ENCODE assay signal across 8 cellular contexts in the genomic region with DNA sequence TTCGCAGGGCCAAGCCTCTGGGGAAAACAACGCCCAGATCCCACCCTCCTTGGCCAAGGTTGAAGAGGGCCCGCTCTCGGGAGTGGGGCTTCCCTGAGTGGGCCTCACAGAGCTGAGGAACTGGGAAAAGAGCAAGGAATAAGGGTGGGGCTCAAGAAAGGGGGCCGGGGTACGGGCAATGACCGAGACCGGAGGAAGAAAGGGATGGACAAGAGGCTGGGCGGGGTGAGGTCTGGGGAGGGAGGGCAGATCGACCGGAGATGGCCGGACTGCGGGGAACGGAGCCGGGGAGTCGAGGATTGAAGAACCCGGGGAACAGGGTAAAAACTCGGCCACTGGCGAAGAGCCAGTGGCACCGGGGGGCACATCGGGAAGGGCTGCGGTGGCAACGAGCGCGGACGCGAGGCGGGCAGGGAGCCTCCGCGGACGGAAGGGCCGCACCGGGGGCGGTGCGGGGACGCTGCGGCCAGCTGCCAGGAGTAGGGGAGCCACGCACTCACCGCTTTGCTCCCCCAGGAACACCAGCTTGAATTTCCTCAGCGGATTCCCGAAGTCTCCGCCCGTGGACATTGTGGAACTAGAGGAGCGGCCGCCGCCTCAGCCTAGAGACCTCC. TPM values are rescaled to one million over a fixed set of nuclear protein-coding genes. Genes with fewer than 3 reads are reported as not detected.
DNase-seq lines count a peak whose midpoint lies in the region; ATAC-seq and TF ChIP-seq lines count a peak whose summit lies in the region.

No MANE protein-coding gene starts in this region.

- TF ChIP-seq POLR2A in gastroesophageal sphincter (IDR thresholded peaks at IDR 0.05), result no peak

- H2BK12ac ChIP-seq in neuronal stem cell (ENCODE audit: low read length), result no peak overlapping the region

- H2AFZ ChIP-seq in neuronal stem cell (ENCODE audit: low read length), result peak overlapping the region; percentile 85

- intact Hi-C loops in activated T-helper 1 cell treated with anti-CD3 and anti-CD28 coated beads, Interleukin-12 subunit alpha, Interleukin-12 subunit beta, Interleukin-2, Interleukin-4 antibody, amounts not matched to agents 30 ng/mL and 10 ng/mL and 1 ng/mL, durations not matched to agents 14 hours and 24 hours and 36 hours (cut with micrococcal nuclease), result loop anchor here (5.0 to 10.0 kb wide), 2 partner anchors 618 to 1185 kb away; partner anchors contain the start of genes FCHSD2, SPCS2 and XRRA1

- TF ChIP-seq EP300 in gastroesophageal sphincter (IDR thresholded peaks at IDR 0.05), result no peak

- POLR2A ChIA-PET in CD8-positive, alpha-beta memory T cell (lab: Charles Lee), result interaction anchor here (0.9 to 2.6 kb wide), 5 partner anchors 12 to 733 kb away, joined by 3 to 71 read pairs (median 9); partner anchors contain the start of genes FAM168A, LIPT2 and MRPL48

- H4K8ac ChIP-seq in neuronal stem cell (ENCODE audit: low read depth, low read length), result no peak overlapping the region

- H3K14ac ChIP-seq in neuronal stem cell (ENCODE audit: low read length), result peak overlapping the region; percentile 79

- WGBS in gastroesophageal sphincter (ENCODE audit: low coverage in 1 of 2), 2 donors, result 1% methylated on average over 31 to 41 of the region's 46 CpGs
- WGBS in neuronal stem cell (ENCODE audit: extremely low coverage in 2 of 2, insufficient read length in 2 of 2, insufficient replicate concordance in 1 of 2), 2 donors, result no CpG with 5 or more reads among the region's 46 CpGs

- peak overlapping the region; percentile 83 for H3K4me3 ChIP-seq in CD8-positive, alpha-beta memory T cell (ENCODE audit: low read length)
- peak overlapping the region; percentile 82 for H3K4me3 ChIP-seq in Jurkat, Clone E6-1 (ENCODE audit: low read length)
- H3K4me3 ChIP-seq in gastroesophageal sphincter (peak overlapping the region; percentile 76 to 83), neuronal stem cell (ENCODE audit: low read length in 2 of 2) (peak overlapping the region; percentile 63 to 96)

- CTCF ChIA-PET in CD8-positive, alpha-beta memory T cell (lab: Charles Lee), result interaction anchor here (0.8 to 2.3 kb wide), 4 partner anchors 12 to 204 kb away, joined by 3 to 30 read pairs (median 4); partner anchors contain the start of gene MRPL48

- H3K27me3 Mint-ChIP-seq in CD8-positive, alpha-beta memory T cell, result no peaks in the 10 kb centered on the region
- H3K27me3 Mint-ChIP-seq in activated T-helper 1 cell treated with anti-CD3 and anti-CD28 coated beads, Interleukin-12 subunit alpha, Interleukin-12 subunit beta, Interleukin-2, Interleukin-4 antibody, amounts not matched to agents 30 ng/mL and 10 ng/mL and 1 ng/mL, durations not matched to agents 14 hours and 24 hours and 36 hours (ENCODE audit: insufficient read depth), result no peaks in the 10 kb centered on the region

- peak overlapping the region; percentile 99 for H3K18ac ChIP-seq in neuronal stem cell (ENCODE audit: low read length)

- ATAC-seq in GM21381 (IDR thresholded peaks at IDR 0.05; ENCODE audit: unreplicated experiment), result peak; percentile 0
- ATAC-seq in gastroesophageal sphincter, result peak; percentile 1

- DNase-seq in CD8-positive, alpha-beta memory T cell, result peak in 2 of 5 donors; percentile 2 to 9
- no peak for DNase-seq in Jurkat, Clone E6-1 (ENCODE audit: low read depth, low spot score)
- no peak for DNase-seq in activated T-helper 1 cell treated with anti-CD3 and anti-CD28 coated beads, Interleukin-12 subunit alpha, Interleukin-12 subunit beta, Interleukin-2, Interleukin-4 antibody, amounts not matched to agents 30 ng/mL and 10 ng/mL and 1 ng/mL, durations not matched to agents 14 hours and 24 hours and 36 hours (ENCODE audit: low spot score)
- DNase-seq in neuronal stem cell (ENCODE audit: low spot score) (no peak), NOMO-1 treated with DMSO at 0.1 percent for 48 hours (lab: John Stamatoyannopoulos, UW; ENCODE audit: unreplicated experiment) (no peak), NCI-H187 treated with DMSO at 0.1 percent for 48 hours (lab: John Stamatoyannopoulos, UW) (no peak)

- H2BK5ac ChIP-seq in neuronal stem cell (ENCODE audit: low read length), result peak overlapping the region; percentile 97

- no peak for TF ChIP-seq CTCF in gastroesophageal sphincter (IDR thresholded peaks at IDR 0.05)

- H3K23ac ChIP-seq in neuronal stem cell (ENCODE audit: low read depth, low read length, poor library complexity), result peak overlapping the region; percentile 76

- H3K27ac Mint-ChIP-seq in CD8-positive, alpha-beta memory T cell, result peak overlapping the region; percentile 57 to 97 (median 87)
- H3K27ac Mint-ChIP-seq in activated T-helper 1 cell treated with anti-CD3 and anti-CD28 coated beads, Interleukin-12 subunit alpha, Interleukin-12 subunit beta, Interleukin-2, Interleukin-4 antibody, amounts not matched to agents 30 ng/mL and 10 ng/mL and 1 ng/mL, durations not matched to agents 14 hours and 24 hours and 36 hours, result peak overlapping the region; percentile 90

- H2AK5ac ChIP-seq in neuronal stem cell (ENCODE audit: low read depth, low read length), result peak overlapping the region; percentile 70

- H3K9me3 ChIP-seq in CD8-positive, alpha-beta memory T cell (ENCODE audit: low read length), result no peaks in the 10 kb centered on the region
- H3K9me3 ChIP-seq in gastroesophageal sphincter (no peaks in the 10 kb centered on the region), neuronal stem cell (replicated peaks in 1 of 2; ENCODE audit: control insufficient read depth in 2 of 2, insufficient read depth in 1 of 2, low read depth in 1 of 2, low read length in 2 of 2) (no peaks in the 10 kb centered on the region)

- H3K4me3 Mint-ChIP-seq in CD8-positive, alpha-beta memory T cell, result peak overlapping the region; percentile 78 to 94 (median 90)
- peak overlapping the region; percentile 98 for H3K4me3 Mint-ChIP-seq in activated T-helper 1 cell treated with anti-CD3 and anti-CD28 coated beads, Interleukin-12 subunit alpha, Interleukin-12 subunit beta, Interleukin-2, Interleukin-4 antibody, amounts not matched to agents 30 ng/mL and 10 ng/mL and 1 ng/mL, durations not matched to agents 14 hours and 24 hours and 36 hours

- peak overlapping the region; percentile 87 for H3K27ac ChIP-seq in CD8-positive, alpha-beta memory T cell (ENCODE audit: low read depth, low read length)
- H3K27ac ChIP-seq in gastroesophageal sphincter (peak overlapping the region; percentile 90 to 100 (median 99)), neuronal stem cell (replicated peaks; ENCODE audit: low read length) (peak overlapping the region; percentile 91)

- no peaks in the 10 kb centered on the region for H3K79me1 ChIP-seq in neuronal stem cell (ENCODE audit: low read depth, low read length)

- peak overlapping the region; percentile 99 for H3K9ac ChIP-seq in neuronal stem cell (ENCODE audit: low read depth, low read length, poor library complexity)

- no peaks in the 10 kb centered on the region for H3K36me3 ChIP-seq in CD8-positive, alpha-beta memory T cell (ENCODE audit: insufficient read depth, low read length)
- H3K36me3 ChIP-seq in gastroesophageal sphincter (no peaks in the 10 kb centered on the region), neuronal stem cell (replicated peaks in 1 of 2; ENCODE audit: control insufficient read depth in 2 of 2, insufficient read depth in 2 of 2, low read length in 2 of 2) (no peaks in the 10 kb centered on the region)

- H3K4me2 ChIP-seq in neuronal stem cell (ENCODE audit: insufficient read depth, low read length, poor library complexity, severe bottlenecking), result peak overlapping the region; percentile 69

- no peaks in the 10 kb centered on the region for H3K9me3 Mint-ChIP-seq in CD8-positive, alpha-beta memory T cell
- H3K9me3 Mint-ChIP-seq in activated T-helper 1 cell treated with anti-CD3 and anti-CD28 coated beads, Interleukin-12 subunit alpha, Interleukin-12 subunit beta, Interleukin-2, Interleukin-4 antibody, amounts not matched to agents 30 ng/mL and 10 ng/mL and 1 ng/mL, durations not matched to agents 14 hours and 24 hours and 36 hours, result no peaks in the 10 kb centered on the region

- H3K4me1 Mint-ChIP-seq in CD8-positive, alpha-beta memory T cell, result peaks cover 36 to 49% (median 49%) of the 10 kb centered on the region in 3 donors
- H3K4me1 Mint-ChIP-seq in activated T-helper 1 cell treated with anti-CD3 and anti-CD28 coated beads, Interleukin-12 subunit alpha, Interleukin-12 subunit beta, Interleukin-2, Interleukin-4 antibody, amounts not matched to agents 30 ng/mL and 10 ng/mL and 1 ng/mL, durations not matched to agents 14 hours and 24 hours and 36 hours (ENCODE audit: low read depth), result peaks cover 41% of the 10 kb centered on the region

- peak overlapping the region; percentile 91 for H3K4ac ChIP-seq in neuronal stem cell (ENCODE audit: low read length)

- H2BK15ac ChIP-seq in neuronal stem cell (ENCODE audit: low read length), result peak overlapping the region; percentile 88

- H4K91ac ChIP-seq in neuronal stem cell (ENCODE audit: low read depth, low read length, poor library complexity), result no peak overlapping the region

- no peaks in the 10 kb centered on the region for H3K27me3 ChIP-seq in CD8-positive, alpha-beta memory T cell (ENCODE audit: insufficient read depth, low read length, poor library complexity, severe bottlenecking)
- H3K27me3 ChIP-seq in gastroesophageal sphincter, result peaks cover 5% of the 10 kb centered on the region
- no peaks in the 10 kb centered on the region for H3K27me3 ChIP-seq in neuronal stem cell (ENCODE audit: control insufficient read depth in 3 of 3, insufficient read depth in 3 of 3, low read depth in 1 of 3, low read length in 3 of 3)

- peaks cover 31% of the 10 kb centered on the region for H3K4me1 ChIP-seq in CD8-positive, alpha-beta memory T cell (ENCODE audit: insufficient read depth, low read length)
- peaks cover 0 to 33% (median 5%) of the 10 kb centered on the region in 3 donors for H3K4me1 ChIP-seq in gastroesophageal sphincter
- H3K4me1 ChIP-seq in neuronal stem cell (ENCODE audit: control insufficient read depth in 2 of 2, insufficient read depth in 1 of 2, low read depth in 1 of 2, low read length in 2 of 2), result peaks cover 4 to 7% of the 10 kb centered on the region in 2 donors

- H2BK120ac ChIP-seq in neuronal stem cell (ENCODE audit: low read depth, low read length), result no peak overlapping the region

- H3K36me3 Mint-ChIP-seq in CD8-positive, alpha-beta memory T cell, result peaks cover 0 to 4% (median 0%) of the 10 kb centered on the region in 3 donors
- peaks cover 12% of the 10 kb centered on the region for H3K36me3 Mint-ChIP-seq in activated T-helper 1 cell treated with anti-CD3 and anti-CD28 coated beads, Interleukin-12 subunit alpha, Interleukin-12 subunit beta, Interleukin-2, Interleukin-4 antibody, amounts not matched to agents 30 ng/mL and 10 ng/mL and 1 ng/mL, durations not matched to agents 14 hours and 24 hours and 36 hours (ENCODE audit: low read depth)

RNA-seq across cellular contexts. Expression of gene RAB6A, which starts 0.7 kb away (rescaled TPM):
- total RNA-seq in CD8-positive, alpha-beta memory T cell, result 10 to 100 TPM; 66.9 to 69.9 TPM
- 125 TPM for polyA plus RNA-seq in CD8-positive, alpha-beta memory T cell
- polyA plus RNA-seq in Jurkat, Clone E6-1 (2012; ENCODE audit: insufficient read depth, insufficient read length), result 39.3 TPM
- 81.9 and 88.0 TPM in 2 replicates for total RNA-seq in activated T-helper 1 cell treated with anti-CD3 and anti-CD28 coated beads, Interleukin-12 subunit alpha, Interleukin-12 subunit beta, Interleukin-2, Interleukin-4 antibody, amounts not matched to agents 30 ng/mL and 10 ng/mL and 1 ng/mL, durations not matched to agents 14 hours and 24 hours and 36 hours
- 100 to 1,000 TPM; 134 to 168 (median 149) TPM for total RNA-seq in gastroesophageal sphincter
- 50.2 TPM for polyA plus RNA-seq in neuronal stem cell (2013, experiment 1 of 2)
- 51.7 TPM for polyA plus RNA-seq in neuronal stem cell (2013, experiment 2 of 2)

RNA-seq across cellular contexts. Expression of gene MRPL48, which starts 27.5 kb away (rescaled TPM):
- 10 to 100 TPM; 63.1 to 66.7 TPM for total RNA-seq in CD8-positive, alpha-beta memory T cell
- polyA plus RNA-seq in CD8-positive, alpha-beta memory T cell, result 56.8 TPM
- 58.9 TPM for polyA plus RNA-seq in Jurkat, Clone E6-1 (2012; ENCODE audit: insufficient read depth, insufficient read length)
- total RNA-seq in activated T-helper 1 cell treated with anti-CD3 and anti-CD28 coated beads, Interleukin-12 subunit alpha, Interleukin-12 subunit beta, Interleukin-2, Interleukin-4 antibody, amounts not matched to agents 30 ng/mL and 10 ng/mL and 1 ng/mL, durations not matched to agents 14 hours and 24 hours and 36 hours, result 55.0 and 56.3 TPM in 2 replicates
- total RNA-seq in gastroesophageal sphincter, result 10 to 100 TPM in 3 of 4 donors, 1 to 10 TPM in 1; 8.8 to 46.2 (median 22.2) TPM
- 51.6 TPM for polyA plus RNA-seq in neuronal stem cell (2013, experiment 1 of 2)
- 56.4 TPM for polyA plus RNA-seq in neuronal stem cell (2013, experiment 2 of 2)
